ENCODE assay signal across 10 cellular contexts in genomic region chr6:132812756-132813172, GRCh38. TPM values are rescaled to one million over a fixed set of nuclear protein-coding genes. Genes with fewer than 3 reads are reported as not detected.
DNase-seq lines count a peak whose midpoint lies in the region; ATAC-seq, FAIRE-seq and TF ChIP-seq lines count a peak whose summit lies in the region.
"Had no signal": no experiment of that assay in that cellular context is flagged by ENCODE, and none has a peak within 500 bp of the region (broad histone marks: within the 10 kb centered on the region; RNA-seq: fewer than 3 reads in every experiment).

No MANE protein-coding gene starts in this region.

- ATAC-seq in HG02798 (IDR thresholded peaks at IDR 0.05; ENCODE audit: poor library complexity, unreplicated experiment) (peak; percentile 8), right cardiac atrium (no peak)

- peaks cover 30% of the 10 kb centered on the region for H4K20me1 ChIP-seq in SU-DHL-6 (ENCODE audit: low read depth, low read length)

- intact Hi-C loops in right cardiac atrium (cut with DNase I), result no loop called here

- H3K9me2 ChIP-seq in SU-DHL-6 (replicated peaks; ENCODE audit: insufficient read depth, low read length), result no peaks in the 10 kb centered on the region

- H2AFZ ChIP-seq in SU-DHL-6 (ENCODE audit: low read depth, low read length, severe bottlenecking), result peak overlapping the region; percentile 74

- no peak for FAIRE-seq in small intestine (lab: Jason Lieb, UNC)
- FAIRE-seq: colon, G401.6 had no signal

- H3K4me1 ChIP-seq in right cardiac atrium (ENCODE audit: control insufficient read depth, insufficient read depth, low read length) (no peaks in the 10 kb centered on the region), small intestine (ENCODE audit: control insufficient read depth in 2 of 2, insufficient read depth in 1 of 2, low read depth in 1 of 2, low read length in 1 of 2) (peaks cover 4 to 10% of the 10 kb centered on the region in 2 donors)

- H3K27ac ChIP-seq in SU-DHL-6 (ENCODE audit: low read depth, low read length) (peak overlapping the region; percentile 71), right cardiac atrium (ENCODE audit: low read length) (peak overlapping the region; percentile 50), small intestine (ENCODE audit: low read depth in 1 of 2, low read length in 1 of 2) (peak overlapping the region; percentile 94 to 97)

- peaks cover 23% of the 10 kb centered on the region for H3K79me2 ChIP-seq in SU-DHL-6 (ENCODE audit: insufficient read depth, low read length)

- WGBS in right cardiac atrium, result 3% methylated on average over 5 of the region's 5 CpGs
- WGBS in small intestine, 3 donors, result 0 to 1% (median 1%) methylated on average over 5 of the region's 5 CpGs

- peak; percentile 58 for DNase-seq in NOMO-1 treated with DMSO at 0.1 percent for 48 hours (lab: John Stamatoyannopoulos, UW; ENCODE audit: unreplicated experiment)
- DNase-seq in NOMO-1 (lab: John Stamatoyannopoulos, UW; ENCODE audit: unreplicated experiment in 2 of 2), result no peak
- DNase-seq in right cardiac atrium, result no peak
- peak; percentile 82 for DNase-seq in small intestine
- DNase-seq in central memory CD4-positive, alpha-beta T cell, result no peak
- no peak for DNase-seq in stimulated activated CD4-positive, alpha-beta T cell treated with anti-CD3 and anti-CD28 coated beads, Interleukin-15, amount 100 ng/mL, for 24 hours

- H3K4me2 ChIP-seq in SU-DHL-6 (ENCODE audit: low read depth, low read length, poor library complexity, severe bottlenecking), result peak overlapping the region; percentile 68

- peaks cover 32% of the 10 kb centered on the region for H3K36me3 ChIP-seq in SU-DHL-6 (ENCODE audit: low read length)
- peaks cover 4 to 13% of the 10 kb centered on the region in 2 donors for H3K36me3 ChIP-seq in small intestine (ENCODE audit: control insufficient read depth in 2 of 2, insufficient read depth in 2 of 2, low read length in 2 of 2)

- peak overlapping the region; percentile 75 for H3K4me3 ChIP-seq in SU-DHL-6 (ENCODE audit: insufficient read depth, low read length, poor library complexity, severe bottlenecking)
- peak overlapping the region; percentile 97 for H3K4me3 ChIP-seq in right cardiac atrium (ENCODE audit: low read length)
- peak overlapping the region; percentile 48 to 70 for H3K4me3 ChIP-seq in small intestine (ENCODE audit: low read depth in 1 of 2, low read length in 2 of 2)

- H3K9ac ChIP-seq in SU-DHL-6 (ENCODE audit: low read length), result peak overlapping the region; percentile 79

- H3F3A ChIP-seq in SU-DHL-6 (ENCODE audit: insufficient read depth), result peaks cover 47% of the 10 kb centered on the region

- no peaks in the 10 kb centered on the region for H3K9me3 ChIP-seq in SU-DHL-6 (ENCODE audit: insufficient read depth, low read length)
- H3K9me3 ChIP-seq in right cardiac atrium (ENCODE audit: control insufficient read depth, low read length), result no peaks in the 10 kb centered on the region
- no peaks in the 10 kb centered on the region for H3K9me3 ChIP-seq in small intestine (ENCODE audit: control insufficient read depth, low read depth)

- H3K27me3 ChIP-seq in SU-DHL-6 (ENCODE audit: low read length) (no peaks in the 10 kb centered on the region), right cardiac atrium (ENCODE audit: control insufficient read depth, insufficient read depth) (no peaks in the 10 kb centered on the region), small intestine (ENCODE audit: control insufficient read depth in 2 of 2, insufficient read depth in 2 of 2, low read length in 2 of 2) (no peaks in the 10 kb centered on the region)

- no peak for TF ChIP-seq CTCF in SU-DHL-6 (IDR thresholded peaks at IDR 0.05; ENCODE audit: insufficient read depth, low read length, poor library complexity, severe bottlenecking)

RNA-seq across cellular contexts. Expression of gene RPS12, which starts 1.6 kb away (rescaled TPM):
- total RNA-seq in right cardiac atrium, result 100 to 1,000 TPM; 554 to 686 (median 627) TPM
- 1,063 TPM for polyA plus RNA-seq in right cardiac atrium
- 1,000 to 10,000 TPM; 1,501 to 3,927 (median 2,948) TPM for polyA plus RNA-seq in small intestine

RNA-seq across cellular contexts. Expression of gene SLC18B1, which starts 14.3 kb away (rescaled TPM):
- total RNA-seq in right cardiac atrium, result 1 to 10 TPM; 4.5 to 5.9 (median 5.3) TPM
- polyA plus RNA-seq in right cardiac atrium, result 3.1 TPM
- polyA plus RNA-seq in small intestine, result 10 to 100 TPM in 2 of 3 donors, 1 to 10 TPM in 1; 6.2 to 16.2 (median 13.9) TPM

RNA-seq across cellular contexts. Expression of gene VNN2, which starts 55.1 kb away (rescaled TPM):
- total RNA-seq in right cardiac atrium, result 1 to 10 TPM in 3 of 4 donors, under 1 TPM in 1; 0.71 to 2.7 (median 2.2) TPM
- polyA plus RNA-seq in right cardiac atrium (0.59 TPM), small intestine (1 to 10 TPM in 2 of 3 donors, not detected in 1; 1.1 TPM)

Comparison
In these comparisons a context has a peak if more than half of its experiments do, and no peak if none do; other contexts are left out.
1. DNase-seq: peak in NOMO-1 treated with DMSO at 0.1 percent for 48 hours (single experiment) and small intestine (single experiment); none in NOMO-1 (0 of 2), right cardiac atrium (0 of 3), central memory CD4-positive, alpha-beta T cell (single experiment) and stimulated activated CD4-positive, alpha-beta T cell treated with anti-CD3 and anti-CD28 coated beads, Interleukin-15, amount 100 ng/mL, for 24 hours (single experiment).
2. Peak in every context shown above with its lines, with median percentiles within 50 percentile points of each other: H3K27ac ChIP-seq and H3K4me3 ChIP-seq.